10 cellular contexts compared by ENCODE assay signal in the genomic region with DNA sequence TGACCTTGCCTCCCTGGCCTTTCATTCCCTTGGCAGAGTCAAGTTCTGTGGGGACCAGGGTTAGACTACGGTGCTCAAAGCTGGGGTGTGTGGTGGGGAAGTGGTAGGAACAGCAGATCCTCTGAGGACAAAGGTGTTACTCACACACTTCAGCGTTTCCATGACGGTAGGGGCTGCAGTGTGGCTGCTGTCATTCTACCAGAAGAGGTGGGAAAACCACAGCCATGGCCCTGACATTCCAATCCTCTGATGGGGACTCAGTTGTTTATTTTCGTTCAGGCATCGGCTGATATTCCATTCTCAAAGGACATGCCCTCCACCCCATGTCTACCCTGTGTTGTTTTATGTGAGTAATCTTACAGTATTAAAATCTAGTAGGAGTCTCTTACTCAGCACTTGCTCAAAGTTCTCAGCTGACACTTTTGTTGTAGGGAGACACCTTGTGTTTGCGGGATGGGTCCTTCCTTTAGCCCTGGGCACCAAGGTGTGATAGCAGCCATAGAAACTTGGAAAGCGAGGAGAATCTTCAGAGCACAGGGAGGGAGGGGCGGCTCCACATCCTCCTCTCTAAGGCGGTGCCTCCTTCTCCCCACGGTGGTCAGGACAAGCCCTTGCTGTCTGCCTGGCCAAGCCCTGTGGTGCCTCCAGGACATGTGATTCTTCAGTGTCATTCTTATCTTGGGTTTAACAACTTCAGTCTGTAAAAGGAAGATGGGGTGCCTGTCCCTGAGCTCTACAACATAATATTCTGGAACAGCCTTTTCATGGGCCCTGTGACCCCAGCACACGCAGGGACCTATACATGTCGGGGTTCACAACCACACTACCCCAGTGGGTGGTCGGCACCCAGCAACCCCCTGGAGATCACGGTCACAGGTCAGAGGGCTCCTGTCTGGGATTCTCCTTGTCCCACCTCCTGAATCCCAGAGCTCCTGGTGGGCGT. TPM values are rescaled to one million over a fixed set of nuclear protein-coding genes. Genes with fewer than 3 reads are reported as not detected.
DNase-seq lines count a peak whose midpoint lies in the region; ATAC-seq lines count a peak whose summit lies in the region.
"Not testable (repeated sequence)": the region's sequence is repeated elsewhere in the genome, so short reads cannot be mapped to it uniquely, and the experiment has no call there.
"Had no signal": no experiment of that assay in that cellular context is flagged by ENCODE, and none has a peak within 500 bp of the region (broad histone marks: within the 10 kb centered on the region; RNA-seq: fewer than 3 reads in every experiment).

No MANE protein-coding gene starts in this region.

- not testable (repeated sequence) for H3K4me1 Mint-ChIP-seq in activated naive CD8-positive, alpha-beta T cell treated with anti-CD3 and anti-CD28 coated beads, Interleukin-2, amount 50 U/mL, for 24 hours

- not testable (repeated sequence) for H3K4me3 Mint-ChIP-seq in activated naive CD8-positive, alpha-beta T cell treated with anti-CD3 and anti-CD28 coated beads, Interleukin-2, amount 50 U/mL, for 24 hours

- not testable (repeated sequence) for H3K9me3 Mint-ChIP-seq in activated naive CD8-positive, alpha-beta T cell treated with anti-CD3 and anti-CD28 coated beads, Interleukin-2, amount 50 U/mL, for 24 hours

- H3K36me3 Mint-ChIP-seq in activated naive CD8-positive, alpha-beta T cell treated with anti-CD3 and anti-CD28 coated beads, Interleukin-2, amount 50 U/mL, for 24 hours (ENCODE audit: low read depth) = not testable (repeated sequence)

- not testable (repeated sequence) for H3K27ac Mint-ChIP-seq in activated naive CD8-positive, alpha-beta T cell treated with anti-CD3 and anti-CD28 coated beads, Interleukin-2, amount 50 U/mL, for 24 hours

- peak; percentile 98 for DNase-seq in H4 (ENCODE audit: low spot score)
- peak; percentile 75 for DNase-seq in HT1080 (ENCODE audit: low read depth)
- peak; percentile 44 for DNase-seq in RPMI7951 (ENCODE audit: low read depth)
- not testable (repeated sequence) for DNase-seq in activated naive CD8-positive, alpha-beta T cell treated with anti-CD3 and anti-CD28 coated beads, Interleukin-2, amount 50 U/mL, for 24 hours
- peak; percentile 55 for DNase-seq in glomerular visceral epithelial cell (ENCODE audit: extremely low spot score)
- peak; percentile 0 for DNase-seq in myocyte (ENCODE audit: low read depth)
- DNase-seq in stimulated activated CD8-positive, alpha-beta memory T cell treated with anti-CD3 and anti-CD28 coated beads, Interleukin-12 subunit alpha, Interleukin-12 subunit beta, amount 100 ng/mL, for 4 hours (ENCODE audit: low read depth) = peak; percentile 6

- peak; percentile 59 for ATAC-seq in activated naive CD8-positive, alpha-beta T cell treated with anti-CD3 and anti-CD28 coated beads, Interleukin-2, amount 50 U/mL, for 24 hours

- not testable (repeated sequence) for H3K27me3 Mint-ChIP-seq in activated naive CD8-positive, alpha-beta T cell treated with anti-CD3 and anti-CD28 coated beads, Interleukin-2, amount 50 U/mL, for 24 hours

RNA-seq across cellular contexts. Expression of a gene that starts 1.7 kb away (rescaled TPM):
- not detected in 2 replicates for total RNA-seq in H4 (2014; rRNA removed; shearing (Covaris generic))
- not detected in 2 replicates for total RNA-seq in HT1080 (2014; rRNA removed; shearing (Covaris generic))
- not detected in 2 replicates for polyA plus RNA-seq in HT1080 (2015; cell fraction: cytosol; rRNA removed)
- polyA plus RNA-seq in HT1080 (2015; cell fraction: nucleus; rRNA removed) = not detected in 2 replicates
- not detected in 2 replicates for total RNA-seq in RPMI7951 (2014; rRNA removed; shearing (Covaris generic))
- total RNA-seq in myocyte = not detected in 2 replicates
- not detected for polyA plus RNA-seq in myocyte (2012)
- total RNA-seq: CD4-positive, alpha-beta T cell; GM23248; NCI-H460 had no signal
- polyA plus RNA-seq: GM23248 had no signal

RNA-seq across cellular contexts. Expression of a gene that starts 32.1 kb away (rescaled TPM):
- total RNA-seq in H4 (2014; rRNA removed; shearing (Covaris generic)) = not detected in 2 replicates
- total RNA-seq in HT1080 (2014; rRNA removed; shearing (Covaris generic)) = not detected in 2 replicates
- polyA plus RNA-seq in HT1080 (2015; cell fraction: cytosol; rRNA removed) = not detected in 2 replicates
- not detected in 2 replicates for polyA plus RNA-seq in HT1080 (2015; cell fraction: nucleus; rRNA removed)
- not detected in 2 replicates for total RNA-seq in RPMI7951 (2014; rRNA removed; shearing (Covaris generic))
- not detected in 2 replicates for total RNA-seq in myocyte
- polyA plus RNA-seq in myocyte (2012) = not detected
- total RNA-seq: CD4-positive, alpha-beta T cell; GM23248; NCI-H460 had no signal
- polyA plus RNA-seq: GM23248 had no signal

RNA-seq across cellular contexts. Expression of a gene that starts 33.0 kb away (rescaled TPM):
- total RNA-seq in H4 (2014; rRNA removed; shearing (Covaris generic)) = not detected in 2 replicates
- total RNA-seq in HT1080 (2014; rRNA removed; shearing (Covaris generic)) = not detected in 2 replicates
- polyA plus RNA-seq in HT1080 (2015; cell fraction: cytosol; rRNA removed) = not detected in 2 replicates
- polyA plus RNA-seq in HT1080 (2015; cell fraction: nucleus; rRNA removed) = not detected in 2 replicates
- total RNA-seq in RPMI7951 (2014; rRNA removed; shearing (Covaris generic)) = not detected in 2 replicates
- not detected in 2 replicates for total RNA-seq in myocyte
- polyA plus RNA-seq in myocyte (2012) = not detected
- total RNA-seq: CD4-positive, alpha-beta T cell; GM23248; NCI-H460 had no signal
- polyA plus RNA-seq: GM23248 had no signal

RNA-seq across cellular contexts. Expression of a gene that starts 45.0 kb away (rescaled TPM):
- total RNA-seq in H4 (2014; rRNA removed; shearing (Covaris generic)) = not detected in 2 replicates
- total RNA-seq in HT1080 (2014; rRNA removed; shearing (Covaris generic)) = not detected in 2 replicates
- not detected in 2 replicates for polyA plus RNA-seq in HT1080 (2015; cell fraction: cytosol; rRNA removed)
- not detected in 2 replicates for polyA plus RNA-seq in HT1080 (2015; cell fraction: nucleus; rRNA removed)
- not detected in 2 replicates for total RNA-seq in RPMI7951 (2014; rRNA removed; shearing (Covaris generic))
- total RNA-seq in myocyte = not detected in 2 replicates
- not detected for polyA plus RNA-seq in myocyte (2012)
- total RNA-seq: CD4-positive, alpha-beta T cell; GM23248; NCI-H460 had no signal
- polyA plus RNA-seq: GM23248 had no signal

RNA-seq across cellular contexts. Expression of a gene that starts 47.0 kb away (rescaled TPM):
- total RNA-seq in H4 (2014; rRNA removed; shearing (Covaris generic)) = not detected in 2 replicates
- total RNA-seq in HT1080 (2014; rRNA removed; shearing (Covaris generic)) = not detected in 2 replicates
- not detected in 2 replicates for polyA plus RNA-seq in HT1080 (2015; cell fraction: cytosol; rRNA removed)
- polyA plus RNA-seq in HT1080 (2015; cell fraction: nucleus; rRNA removed) = not detected in 2 replicates
- total RNA-seq in RPMI7951 (2014; rRNA removed; shearing (Covaris generic)) = not detected in 2 replicates
- total RNA-seq in myocyte = not detected in 2 replicates
- polyA plus RNA-seq in myocyte (2012) = not detected
- total RNA-seq: CD4-positive, alpha-beta T cell; GM23248; NCI-H460 had no signal
- polyA plus RNA-seq: GM23248 had no signal
